In genomic region chr7:55066479-55066878, GRCh38 we compare ENCODE assay signal across 1 cellular context.
TF ChIP-seq lines count a peak whose summit lies in the region.

No MANE protein-coding gene starts in this region.

TF ChIP-seq in SK-N-SH treated with all-trans-retinoic acid at 6 μM for 48 hours, 23 proteins besides CTCF, POLR2A, EP300 and RAD21 (continued from another document):
- TF ChIP-seq, protein P1, sequence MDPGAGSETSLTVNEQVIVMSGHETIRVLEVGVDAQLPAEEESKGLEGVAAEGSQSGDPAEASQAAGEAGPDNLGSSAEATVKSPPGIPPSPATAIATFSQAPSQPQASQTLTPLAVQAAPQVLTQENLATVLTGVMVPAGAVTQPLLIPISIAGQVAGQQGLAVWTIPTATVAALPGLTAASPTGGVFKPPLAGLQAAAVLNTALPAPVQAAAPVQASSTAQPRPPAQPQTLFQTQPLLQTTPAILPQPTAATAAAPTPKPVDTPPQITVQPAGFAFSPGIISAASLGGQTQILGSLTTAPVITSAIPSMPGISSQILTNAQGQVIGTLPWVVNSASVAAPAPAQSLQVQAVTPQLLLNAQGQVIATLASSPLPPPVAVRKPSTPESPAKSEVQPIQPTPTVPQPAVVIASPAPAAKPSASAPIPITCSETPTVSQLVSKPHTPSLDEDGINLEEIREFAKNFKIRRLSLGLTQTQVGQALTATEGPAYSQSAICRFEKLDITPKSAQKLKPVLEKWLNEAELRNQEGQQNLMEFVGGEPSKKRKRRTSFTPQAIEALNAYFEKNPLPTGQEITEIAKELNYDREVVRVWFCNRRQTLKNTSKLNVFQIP (CRISPR knock-in tag; IDR thresholded peaks at IDR 0.05; ENCODE audit: borderline replicate concordance, low read depth) = no peak
- TF ChIP-seq CSRNP3 (CRISPR knock-in tag; IDR thresholded peaks at IDR 0.05) = no peak
- TF ChIP-seq TSHZ2 (CRISPR knock-in tag; IDR thresholded peaks at IDR 0.05) = no peak
